In the genomic region with DNA sequence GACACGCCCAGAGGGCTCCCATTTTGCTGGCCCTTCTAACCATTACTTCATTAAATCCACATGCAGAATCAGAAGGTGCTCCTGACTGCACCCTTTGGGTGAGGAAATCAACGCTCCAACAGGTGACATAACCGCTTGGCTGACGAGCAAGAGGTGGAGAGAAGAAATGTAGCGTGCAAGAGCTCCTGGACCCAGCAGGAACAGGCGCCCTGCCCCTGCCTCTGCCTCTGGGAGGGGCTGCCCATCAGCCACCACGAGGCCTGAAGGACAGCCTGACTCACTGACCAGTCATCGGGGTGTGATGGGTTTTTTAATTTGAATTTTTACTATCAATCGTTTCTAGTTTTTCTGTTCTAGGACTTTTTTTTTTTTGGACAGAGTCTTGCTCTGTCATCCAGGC, we compare ENCODE assay signal across 17 cellular contexts.
"Had no signal": no experiment of that assay in that cellular context is flagged by ENCODE, and none has a peak within 500 bp of the region (broad histone marks: within the 10 kb centered on the region; RNA-seq: fewer than 3 reads in every experiment).

No MANE protein-coding gene starts in this region.

- DNase-seq: activated B cell treated with CpG ODN at 0.5 μM for 24 hours; activated CD4-positive, alpha-beta T cell treated with anti-CD3 and anti-CD28 coated beads, Interleukin-2, amount 10 ng/mL, durations not matched to agents 24 days and 14 days; brain microvascular endothelial cell; cerebellar nuclear complex; dermis blood vessel endothelial cell; left lung; stimulated activated CD4-positive, alpha-beta T cell treated with anti-CD3 and anti-CD28 coated beads, Interleukin-2, amount 100 ng/mL, for 48 hours; stimulated activated naive CD4-positive, alpha-beta T cell treated with Interleukin-2 at 50 U/mL for 16 hours had no signal

- H3K36me3 Mint-ChIP-seq: memory B cell had no signal

- ATAC-seq: left lung, sciatic nerve had no signal

- H3K27ac Mint-ChIP-seq: activated B cell treated with CpG ODN at 0.5 μM for 24 hours; activated CD4-positive, alpha-beta T cell treated with anti-CD3 and anti-CD28 coated beads, Interleukin-2, amount 10 ng/mL, durations not matched to agents 24 days and 14 days; activated naive CD4-positive, alpha-beta T cell treated with anti-CD3 and anti-CD28 coated beads, Interleukin-2, amount 50 U/mL, for 24 hours; activated T-helper 1 cell treated with anti-CD3 and anti-CD28 coated beads, Interleukin-12 subunit alpha, Interleukin-12 subunit beta, Interleukin-2, Interleukin-4 antibody, amounts not matched to agents 30 ng/mL and 10 ng/mL and 1 ng/mL, durations not matched to agents 14 hours and 24 hours and 36 hours; memory B cell; nephron; T-helper 1 cell treated with Interleukin-12 subunit alpha and Interleukin-12 subunit beta and Interleukin-4 antibody, amounts not matched to agents 30 μg/mL and 1 μg/mL, for 36 hours; type B pancreatic cell had no signal

- H3K4me3 ChIP-seq: left lung, prostate gland, suprapubic skin had no signal

- H3K27me3 Mint-ChIP-seq: activated B cell treated with CpG ODN at 0.5 μM for 24 hours; activated naive CD4-positive, alpha-beta T cell treated with anti-CD3 and anti-CD28 coated beads, Interleukin-2, amount 50 U/mL, for 24 hours; type B pancreatic cell had no signal

- H3K4me1 ChIP-seq: left lung, prostate gland, suprapubic skin had no signal

- H3K36me3 ChIP-seq: brain microvascular endothelial cell, left lung, prostate gland, suprapubic skin had no signal

- H3K27me3 ChIP-seq: brain microvascular endothelial cell, left lung, suprapubic skin had no signal

- H3K4me1 Mint-ChIP-seq: activated B cell treated with CpG ODN at 0.5 μM for 24 hours; activated naive CD4-positive, alpha-beta T cell treated with anti-CD3 and anti-CD28 coated beads, Interleukin-2, amount 50 U/mL, for 24 hours; memory B cell had no signal

- H3K27ac ChIP-seq: brain microvascular endothelial cell, left lung, prostate gland, suprapubic skin had no signal

- H3K9me3 ChIP-seq: prostate gland had no signal

- H3K4me3 Mint-ChIP-seq: activated B cell treated with CpG ODN at 0.5 μM for 24 hours; activated CD4-positive, alpha-beta T cell treated with anti-CD3 and anti-CD28 coated beads, Interleukin-2, amount 10 ng/mL, durations not matched to agents 24 days and 14 days; activated naive CD4-positive, alpha-beta T cell treated with anti-CD3 and anti-CD28 coated beads, Interleukin-2, amount 50 U/mL, for 24 hours; activated T-helper 1 cell treated with anti-CD3 and anti-CD28 coated beads, Interleukin-12 subunit alpha, Interleukin-12 subunit beta, Interleukin-2, Interleukin-4 antibody, amounts not matched to agents 30 ng/mL and 10 ng/mL and 1 ng/mL, durations not matched to agents 14 hours and 24 hours and 36 hours; memory B cell; nephron; T-helper 1 cell treated with Interleukin-12 subunit alpha and Interleukin-12 subunit beta and Interleukin-4 antibody, amounts not matched to agents 30 μg/mL and 1 μg/mL, for 36 hours; type B pancreatic cell had no signal
